Comparison of ENCODE assay signal across 28 cellular contexts in the genomic region with DNA sequence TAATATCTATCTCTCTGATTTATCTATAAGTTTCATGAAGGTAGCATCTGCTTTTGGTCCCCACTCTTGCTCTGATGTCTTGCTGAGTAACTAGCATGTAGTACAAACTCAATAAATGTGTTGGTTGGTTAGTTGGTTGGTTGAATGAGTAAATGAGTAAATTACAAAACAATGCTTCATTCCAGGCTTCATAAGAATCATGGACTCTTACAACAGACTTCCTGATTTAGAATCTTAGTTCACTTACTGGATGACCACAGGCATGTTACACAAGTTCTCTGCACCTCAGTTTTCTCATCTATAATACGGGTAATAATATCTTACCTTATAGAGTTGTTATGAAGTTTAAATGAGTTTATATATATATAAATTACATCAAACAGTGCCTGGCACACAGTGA.
DNase-seq lines count a peak whose midpoint lies in the region; ATAC-seq and TF ChIP-seq lines count a peak whose summit lies in the region.
"Had no signal": no experiment of that assay in that cellular context is flagged by ENCODE, and none has a peak within 500 bp of the region (broad histone marks: within the 10 kb centered on the region; RNA-seq: fewer than 3 reads in every experiment).

No MANE protein-coding gene starts in this region.

- no peak overlapping the region for H3K4me3 ChIP-seq in epithelial cell of esophagus (ENCODE audit: low read length)
- H3K4me3 ChIP-seq: PC-9, vagina had no signal

- ATAC-seq in GM19351 (IDR thresholded peaks at IDR 0.05; ENCODE audit: unreplicated experiment) (no peak), GM21825 (IDR thresholded peaks at IDR 0.05; ENCODE audit: unreplicated experiment) (no peak)
- ATAC-seq: activated CD4-positive, CD25-positive, alpha-beta regulatory T cell treated with anti-CD3 and anti-CD28 coated beads, Interleukin-2, amount 50 U/mL, for 24 hours; HepG2; left ventricle myocardium superior; naive thymus-derived CD8-positive, alpha-beta T cell had no signal

- DNase-seq in EH (ENCODE audit: low read depth), result peak; percentile 62
- peak; percentile 33 for DNase-seq in MV-4-11 (lab: John Stamatoyannopoulos, UW)
- peak; percentile 21 for DNase-seq in epithelial cell of esophagus (ENCODE audit: low read depth)
- DNase-seq in renal cortical epithelial cell (ENCODE audit: low read depth), result peak; percentile 62
- no peak for DNase-seq in DMS 273 treated with DMSO at 0.1 percent for 48 hours (lab: John Stamatoyannopoulos, UW)
- no peak for DNase-seq in activated CD4-positive, CD25-positive, alpha-beta regulatory T cell treated with anti-CD3 and anti-CD28 coated beads, Interleukin-2, amount 50 U/mL, for 72 hours
- DNase-seq: activated CD4-positive, alpha-beta memory T cell treated with anti-CD3 and anti-CD28 coated beads, Interleukin-2, amount 10 ng/mL, durations not matched to agents 7 days and 5 days; activated naive CD8-positive, alpha-beta T cell treated with anti-CD3 and anti-CD28 coated beads for 36 hours; CD4-positive, alpha-beta T cell; foreskin melanocyte; GDM1; H7; left ventricle myocardium superior; naive thymus-derived CD8-positive, alpha-beta T cell; NCI-H1417 treated with DMSO at 0.1 percent for 48 hours; NCI-H2081 treated with DMSO at 0.1 percent for 48 hours; NCI-H345; NCI-H748 treated with DMSO at 0.1 percent for 48 hours; PC-9; Right ventricle myocardium superior; stimulated activated CD4-positive, alpha-beta T cell treated with anti-CD3 and anti-CD28 coated beads, Interleukin-12 subunit alpha, Interleukin-12 subunit beta, amount 100 ng/mL, for 4 hours; stimulated activated CD4-positive, alpha-beta T cell treated with anti-CD3 and anti-CD28 coated beads, Interleukin-4, amount 100 ng/mL, for 24 hours; stimulated activated naive CD4-positive, alpha-beta T cell had no signal

- no peak for TF ChIP-seq CTCF in epithelial cell of esophagus (IDR thresholded peaks at IDR 0.05; ENCODE audit: insufficient read depth, low read depth, low read length, missing control alignments)

Comparison
In these comparisons a context has a peak if more than half of its experiments do, and no peak if none do; other contexts are left out.
1. DNase-seq: peak in EH (single experiment), MV-4-11 (single experiment), epithelial cell of esophagus (single experiment) and renal cortical epithelial cell (single experiment); none in DMS 273 treated with DMSO at 0.1 percent for 48 hours (single experiment) and activated CD4-positive, CD25-positive, alpha-beta regulatory T cell treated with anti-CD3 and anti-CD28 coated beads, Interleukin-2, amount 50 U/mL, for 72 hours (single experiment).